Comparison of ENCODE assay signal across 1 cellular context in genomic region chr1:227312364-227313025, GRCh38.
TF ChIP-seq lines count a peak whose summit lies in the region.

No MANE protein-coding gene starts in this region.

TF ChIP-seq in K562, 482 proteins besides CTCF, POLR2A, EP300 and RAD21 (continued from another document and continues in another):
- TF ChIP-seq ZNF592 (IDR thresholded peaks at IDR 0.05): no peak
- no peak for TF ChIP-seq PYGO2 (tag; IDR thresholded peaks at IDR 0.05)
- TF ChIP-seq ZNF121 (CRISPR knock-in tag; conservative IDR thresholded peaks at IDR 0.05): no peak
- no peak for TF ChIP-seq ZBTB8A (IDR thresholded peaks at IDR 0.05; ENCODE audit: partially characterized antibody)
- no peak for TF ChIP-seq THAP12 (CRISPR knock-in tag; IDR thresholded peaks at IDR 0.05)
- TF ChIP-seq, protein P1, sequence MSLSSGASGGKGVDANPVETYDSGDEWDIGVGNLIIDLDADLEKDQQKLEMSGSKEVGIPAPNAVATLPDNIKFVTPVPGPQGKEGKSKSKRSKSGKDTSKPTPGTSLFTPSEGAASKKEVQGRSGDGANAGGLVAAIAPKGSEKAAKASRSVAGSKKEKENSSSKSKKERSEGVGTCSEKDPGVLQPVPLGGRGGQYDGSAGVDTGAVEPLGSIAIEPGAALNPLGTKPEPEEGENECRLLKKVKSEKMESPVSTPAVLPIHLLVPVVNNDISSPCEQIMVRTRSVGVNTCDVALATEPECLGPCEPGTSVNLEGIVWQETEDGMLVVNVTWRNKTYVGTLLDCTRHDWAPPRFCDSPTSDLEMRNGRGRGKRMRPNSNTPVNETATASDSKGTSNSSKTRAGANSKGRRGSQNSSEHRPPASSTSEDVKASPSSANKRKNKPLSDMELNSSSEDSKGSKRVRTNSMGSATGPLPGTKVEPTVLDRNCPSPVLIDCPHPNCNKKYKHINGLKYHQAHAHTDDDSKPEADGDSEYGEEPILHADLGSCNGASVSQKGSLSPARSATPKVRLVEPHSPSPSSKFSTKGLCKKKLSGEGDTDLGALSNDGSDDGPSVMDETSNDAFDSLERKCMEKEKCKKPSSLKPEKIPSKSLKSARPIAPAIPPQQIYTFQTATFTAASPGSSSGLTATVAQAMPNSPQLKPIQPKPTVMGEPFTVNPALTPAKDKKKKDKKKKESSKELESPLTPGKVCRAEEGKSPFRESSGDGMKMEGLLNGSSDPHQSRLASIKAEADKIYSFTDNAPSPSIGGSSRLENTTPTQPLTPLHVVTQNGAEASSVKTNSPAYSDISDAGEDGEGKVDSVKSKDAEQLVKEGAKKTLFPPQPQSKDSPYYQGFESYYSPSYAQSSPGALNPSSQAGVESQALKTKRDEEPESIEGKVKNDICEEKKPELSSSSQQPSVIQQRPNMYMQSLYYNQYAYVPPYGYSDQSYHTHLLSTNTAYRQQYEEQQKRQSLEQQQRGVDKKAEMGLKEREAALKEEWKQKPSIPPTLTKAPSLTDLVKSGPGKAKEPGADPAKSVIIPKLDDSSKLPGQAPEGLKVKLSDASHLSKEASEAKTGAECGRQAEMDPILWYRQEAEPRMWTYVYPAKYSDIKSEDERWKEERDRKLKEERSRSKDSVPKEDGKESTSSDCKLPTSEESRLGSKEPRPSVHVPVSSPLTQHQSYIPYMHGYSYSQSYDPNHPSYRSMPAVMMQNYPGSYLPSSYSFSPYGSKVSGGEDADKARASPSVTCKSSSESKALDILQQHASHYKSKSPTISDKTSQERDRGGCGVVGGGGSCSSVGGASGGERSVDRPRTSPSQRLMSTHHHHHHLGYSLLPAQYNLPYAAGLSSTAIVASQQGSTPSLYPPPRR (CRISPR knock-in tag; IDR thresholded peaks at IDR 0.05; ENCODE audit: borderline replicate concordance): no peak
- TF ChIP-seq ZNF507 (tag; conservative IDR thresholded peaks at IDR 0.05): no peak
- TF ChIP-seq NFIX (CRISPR knock-in tag; IDR thresholded peaks at IDR 0.05; ENCODE audit: low read depth): no peak
- TF ChIP-seq CXXC5 (CRISPR knock-in tag; IDR thresholded peaks at IDR 0.05): 0 out of 2 replicates have a peak, but pooled peaks have one; percentile 5
- no peak for TF ChIP-seq NR4A1 (CRISPR knock-in tag; IDR thresholded peaks at IDR 0.05)
- TF ChIP-seq NR4A1 (tag; IDR thresholded peaks at IDR 0.05): no peak
- TF ChIP-seq ZNF354B (CRISPR knock-in tag; IDR thresholded peaks at IDR 0.05): no peak
- TF ChIP-seq, protein P2, sequence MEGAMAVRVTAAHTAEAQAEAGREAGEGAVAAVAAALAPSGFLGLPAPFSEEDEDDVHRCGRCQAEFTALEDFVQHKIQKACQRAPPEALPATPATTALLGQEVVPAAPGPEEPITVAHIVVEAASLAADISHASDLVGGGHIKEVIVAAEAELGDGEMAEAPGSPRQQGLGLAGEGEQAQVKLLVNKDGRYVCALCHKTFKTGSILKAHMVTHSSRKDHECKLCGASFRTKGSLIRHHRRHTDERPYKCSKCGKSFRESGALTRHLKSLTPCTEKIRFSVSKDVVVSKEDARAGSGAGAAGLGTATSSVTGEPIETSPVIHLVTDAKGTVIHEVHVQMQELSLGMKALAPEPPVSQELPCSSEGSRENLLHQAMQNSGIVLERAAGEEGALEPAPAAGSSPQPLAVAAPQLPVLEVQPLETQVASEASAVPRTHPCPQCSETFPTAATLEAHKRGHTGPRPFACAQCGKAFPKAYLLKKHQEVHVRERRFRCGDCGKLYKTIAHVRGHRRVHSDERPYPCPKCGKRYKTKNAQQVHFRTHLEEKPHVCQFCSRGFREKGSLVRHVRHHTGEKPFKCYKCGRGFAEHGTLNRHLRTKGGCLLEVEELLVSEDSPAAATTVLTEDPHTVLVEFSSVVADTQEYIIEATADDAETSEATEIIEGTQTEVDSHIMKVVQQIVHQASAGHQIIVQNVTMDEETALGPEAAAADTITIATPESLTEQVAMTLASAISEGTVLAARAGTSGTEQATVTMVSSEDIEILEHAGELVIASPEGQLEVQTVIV (CRISPR knock-in tag; IDR thresholded peaks at IDR 0.05; ENCODE audit: borderline replicate concordance): no peak
- peak; percentile 42; the same call in 1 of the 2 replicates for TF ChIP-seq MITF (IDR thresholded peaks at IDR 0.05)
- peak; percentile 16 for TF ChIP-seq NEUROD1 (IDR thresholded peaks at IDR 0.05; ENCODE audit: borderline replicate concordance, low read depth, low read length, partially characterized antibody)
- TF ChIP-seq, protein P3, sequence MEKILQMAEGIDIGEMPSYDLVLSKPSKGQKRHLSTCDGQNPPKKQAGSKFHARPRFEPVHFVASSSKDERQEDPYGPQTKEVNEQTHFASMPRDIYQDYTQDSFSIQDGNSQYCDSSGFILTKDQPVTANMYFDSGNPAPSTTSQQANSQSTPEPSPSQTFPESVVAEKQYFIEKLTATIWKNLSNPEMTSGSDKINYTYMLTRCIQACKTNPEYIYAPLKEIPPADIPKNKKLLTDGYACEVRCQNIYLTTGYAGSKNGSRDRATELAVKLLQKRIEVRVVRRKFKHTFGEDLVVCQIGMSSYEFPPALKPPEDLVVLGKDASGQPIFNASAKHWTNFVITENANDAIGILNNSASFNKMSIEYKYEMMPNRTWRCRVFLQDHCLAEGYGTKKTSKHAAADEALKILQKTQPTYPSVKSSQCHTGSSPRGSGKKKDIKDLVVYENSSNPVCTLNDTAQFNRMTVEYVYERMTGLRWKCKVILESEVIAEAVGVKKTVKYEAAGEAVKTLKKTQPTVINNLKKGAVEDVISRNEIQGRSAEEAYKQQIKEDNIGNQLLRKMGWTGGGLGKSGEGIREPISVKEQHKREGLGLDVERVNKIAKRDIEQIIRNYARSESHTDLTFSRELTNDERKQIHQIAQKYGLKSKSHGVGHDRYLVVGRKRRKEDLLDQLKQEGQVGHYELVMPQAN (IDR thresholded peaks at IDR 0.05; ENCODE audit: borderline replicate concordance): no peak
- TF ChIP-seq MEF2D (tag; conservative IDR thresholded peaks at IDR 0.05; ENCODE audit: low read depth): no peak
- no peak for TF ChIP-seq HOXB6 (CRISPR knock-in tag; IDR thresholded peaks at IDR 0.05; ENCODE audit: borderline replicate concordance)
- 0 out of 2 replicates have a peak, but pooled peaks have one; percentile 14 for TF ChIP-seq TFAP4 (CRISPR knock-in tag; IDR thresholded peaks at IDR 0.05; ENCODE audit: borderline replicate concordance)
- no peak for TF ChIP-seq BACH1 (tag; IDR thresholded peaks at IDR 0.05)
- no peak for TF ChIP-seq KDM4B (IDR thresholded peaks at IDR 0.05; ENCODE audit: borderline replicate concordance in 2 of 2, low read depth in 1 of 2)
- TF ChIP-seq RBM39 (optimal IDR thresholded peaks at IDR 0.05; ENCODE audit: low read depth, low read length): no peak
- TF ChIP-seq POLR3A (IDR thresholded peaks at IDR 0.05; ENCODE audit: borderline replicate concordance, extremely low read depth, insufficient read depth, insufficient read length): no peak
- TF ChIP-seq, protein P4, sequence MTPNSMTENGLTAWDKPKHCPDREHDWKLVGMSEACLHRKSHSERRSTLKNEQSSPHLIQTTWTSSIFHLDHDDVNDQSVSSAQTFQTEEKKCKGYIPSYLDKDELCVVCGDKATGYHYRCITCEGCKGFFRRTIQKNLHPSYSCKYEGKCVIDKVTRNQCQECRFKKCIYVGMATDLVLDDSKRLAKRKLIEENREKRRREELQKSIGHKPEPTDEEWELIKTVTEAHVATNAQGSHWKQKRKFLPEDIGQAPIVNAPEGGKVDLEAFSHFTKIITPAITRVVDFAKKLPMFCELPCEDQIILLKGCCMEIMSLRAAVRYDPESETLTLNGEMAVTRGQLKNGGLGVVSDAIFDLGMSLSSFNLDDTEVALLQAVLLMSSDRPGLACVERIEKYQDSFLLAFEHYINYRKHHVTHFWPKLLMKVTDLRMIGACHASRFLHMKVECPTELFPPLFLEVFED (CRISPR knock-in tag; conservative IDR thresholded peaks at IDR 0.05): no peak
